ENCODE assay signal across 10 cellular contexts in the genomic region with DNA sequence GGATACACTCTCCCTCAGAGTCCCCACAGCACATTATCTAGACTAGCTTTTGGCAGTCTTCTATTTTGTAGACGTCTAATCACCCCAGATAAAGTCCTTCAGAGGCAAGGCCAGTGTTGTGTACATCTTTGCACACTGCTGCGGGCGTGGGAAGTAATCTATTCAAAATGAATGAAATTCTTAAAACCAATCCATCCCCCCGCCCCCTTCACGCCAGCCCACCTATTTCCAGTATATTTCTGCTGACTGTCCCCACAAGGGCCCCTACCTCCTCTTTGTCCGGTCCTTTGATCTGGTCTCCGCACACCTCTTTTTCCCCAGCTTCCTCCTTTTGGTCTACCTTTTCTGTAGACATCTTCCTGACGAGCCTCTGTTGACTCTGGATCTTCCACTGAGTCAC. TPM values are rescaled to one million over a fixed set of nuclear protein-coding genes. Genes with fewer than 3 reads are reported as not detected.
DNase-seq lines count a peak whose midpoint lies in the region; ATAC-seq, FAIRE-seq and TF ChIP-seq lines count a peak whose summit lies in the region.
"Had no signal": no experiment of that assay in that cellular context is flagged by ENCODE, and none has a peak within 500 bp of the region (broad histone marks: within the 10 kb centered on the region; RNA-seq: fewer than 3 reads in every experiment).

No MANE protein-coding gene starts in this region.

- peak overlapping the region; percentile 88 for H3K4me3 Mint-ChIP-seq in activated CD8-positive, alpha-beta memory T cell treated with anti-CD3 and anti-CD28 coated beads, Interleukin-2, amount 10 ng/mL, durations not matched to agents 7 days and 5 days

- in situ Hi-C loops in GM12878 (cut with MboI): no loop called here

- no peak for TF ChIP-seq POLR2A in GM12878 (IDR thresholded peaks at IDR 0.05; ENCODE audit: low read depth, low read length)

- DNase-seq in activated CD8-positive, alpha-beta memory T cell treated with anti-CD3 and anti-CD28 coated beads, Interleukin-2, amount 10 ng/mL, durations not matched to agents 7 days and 5 days: no peak
- no peak for DNase-seq in activated CD8-positive, alpha-beta memory T cell treated with anti-CD3 and anti-CD28 coated beads, Interleukin-2, amount 50 U/mL, for 48 hours
- DNase-seq in GM12878 (ENCODE audit: low read depth, low spot score) (no peak), lower lobe of right lung (no peak), thoracic aorta (ENCODE audit: low spot score) (no peak), NCI-H1105 treated with DMSO at 0.1 percent for 48 hours (lab: John Stamatoyannopoulos, UW) (no peak), HK-2 (ENCODE audit: unreplicated experiment) (no peak)

- no peak for TF ChIP-seq CTCF in GM12878 (IDR thresholded peaks at IDR 0.05 in 2 of 3, conservative IDR thresholded peaks at IDR 0.05 in 1 of 3; ENCODE audit: control insufficient read depth in 2 of 3, extremely low read depth in 1 of 3, insufficient read depth in 1 of 3, low read depth in 3 of 3, low read length in 3 of 3)
- TF ChIP-seq CTCF in lower lobe of right lung (IDR thresholded peaks at IDR 0.05): no peak
- TF ChIP-seq CTCF in thoracic aorta (IDR thresholded peaks at IDR 0.05): no peak

- peaks cover 18% of the 10 kb centered on the region for H3K36me3 Mint-ChIP-seq in activated CD8-positive, alpha-beta memory T cell treated with anti-CD3 and anti-CD28 coated beads, Interleukin-2, amount 10 ng/mL, durations not matched to agents 7 days and 5 days

- SMC1A ChIA-PET in GM12878 (lab: Charles Lee; ENCODE audit: uncharacterized antibody, unreplicated experiment): interaction anchor here (1.3 to 2.5 kb wide), 3 partner anchors 21 to 115 kb away, joined by 4 to 9 read pairs (median 7); partner anchors contain the start of genes C11orf98, CSKMT, HNRNPUL2 and TTC9C

- H3K79me2 ChIP-seq in GM12878 (ENCODE audit: control insufficient read depth, insufficient read depth, low read length): no peaks in the 10 kb centered on the region

- no peak for ATAC-seq in activated CD8-positive, alpha-beta memory T cell treated with anti-CD3 and anti-CD28 coated beads, Interleukin-2, amount 10 ng/mL, durations not matched to agents 7 days and 5 days
- ATAC-seq in GM12878 (no peak), lower lobe of right lung (no peak), thoracic aorta (ENCODE audit: insufficient number of reproducible peaks, low FRiP score, low read depth) (no peak), HG03469 (IDR thresholded peaks at IDR 0.05; ENCODE audit: unreplicated experiment) (no peak)

- no peaks in the 10 kb centered on the region for H3K9me3 ChIP-seq in GM12878 (replicated peaks; ENCODE audit: control insufficient read depth, insufficient read depth, low read length)
- no peaks in the 10 kb centered on the region for H3K9me3 ChIP-seq in lower lobe of right lung
- H3K9me3 ChIP-seq in thoracic aorta: no peaks in the 10 kb centered on the region

- WGBS in GM12878 (ENCODE audit: insufficient coverage, insufficient replicate concordance, low lambda C conversion rate, missing lambda C conversion rate): 63% methylated on average over 8 of the region's 8 CpGs

- no peaks in the 10 kb centered on the region for H3K9me3 Mint-ChIP-seq in activated CD8-positive, alpha-beta memory T cell treated with anti-CD3 and anti-CD28 coated beads, Interleukin-2, amount 10 ng/mL, durations not matched to agents 7 days and 5 days (ENCODE audit: low read depth)

- H3K4me1 ChIP-seq in GM12878 (ENCODE audit: control insufficient read depth, insufficient read depth, low read length) (peaks cover 29% of the 10 kb centered on the region), lower lobe of right lung (peaks cover 35% of the 10 kb centered on the region), thoracic aorta (ENCODE audit: control insufficient read depth in 1 of 2, low read depth in 2 of 2) (peaks cover 12 to 44% of the 10 kb centered on the region in 2 donors)

- no peak for TF ChIP-seq RAD21 in GM12878 (IDR thresholded peaks at IDR 0.05; ENCODE audit: insufficient read depth, low read depth, low read length)

- no peaks in the 10 kb centered on the region for H3K27me3 Mint-ChIP-seq in activated CD8-positive, alpha-beta memory T cell treated with anti-CD3 and anti-CD28 coated beads, Interleukin-2, amount 10 ng/mL, durations not matched to agents 7 days and 5 days

- H4K20me1 ChIP-seq in GM12878 (ENCODE audit: control insufficient read depth, insufficient read depth): no peaks in the 10 kb centered on the region

- H3K27me3 ChIP-seq in GM12878 (replicated peaks in 1 of 2; ENCODE audit: control insufficient read depth in 2 of 2, insufficient read depth in 2 of 2, low read length in 1 of 2): no peaks in the 10 kb centered on the region
- no peaks in the 10 kb centered on the region for H3K27me3 ChIP-seq in lower lobe of right lung (ENCODE audit: low read depth)
- no peaks in the 10 kb centered on the region for H3K27me3 ChIP-seq in thoracic aorta (replicated peaks; ENCODE audit: insufficient read depth)

- H3K4me3 ChIP-seq in GM12878 (no peak overlapping the region), lower lobe of right lung (peak overlapping the region; percentile 90), thoracic aorta (peak overlapping the region; percentile 82)

- H3K4me1 Mint-ChIP-seq in activated CD8-positive, alpha-beta memory T cell treated with anti-CD3 and anti-CD28 coated beads, Interleukin-2, amount 10 ng/mL, durations not matched to agents 7 days and 5 days: peaks cover 54% of the 10 kb centered on the region

- H3K27ac ChIP-seq in GM12878 (ENCODE audit: control insufficient read depth, insufficient read depth) (no peak overlapping the region), lower lobe of right lung (peak overlapping the region; percentile 91), thoracic aorta (peak overlapping the region; percentile 59 to 62)

- no TSS peak for BruUV-seq in GM12878 (replicated peaks; lab: Mats Ljungman, UMichigan)

- intact Hi-C loops in GM12878 (cut with micrococcal nuclease; ENCODE audit: unreplicated experiment) (loop anchor here (5.0 kb wide), 1 partner anchor 105 kb away; the partner anchor contains the start of gene MTA2), lower lobe of right lung (cut with DNase I) (no loop called here)

- no peak overlapping the region for H3K9ac ChIP-seq in GM12878 (ENCODE audit: control insufficient read depth, insufficient read depth, low read length)

- POLR2A ChIA-PET in GM12878 (lab: Charles Lee): interaction anchor here (0.9 to 7.6 kb wide), 8 partner anchors 20 to 133 kb away, joined by 3 to 79 read pairs (median 7); partner anchors contain the start of genes C11orf98, CSKMT, EEF1G and HNRNPUL2

- peaks cover 12 to 14% of the 10 kb centered on the region in 2 experiments for H3K36me3 ChIP-seq in GM12878 (ENCODE audit: control insufficient read depth in 2 of 2, insufficient read depth in 2 of 2, low read length in 1 of 2)
- H3K36me3 ChIP-seq in lower lobe of right lung: peaks cover 15% of the 10 kb centered on the region
- H3K36me3 ChIP-seq in thoracic aorta: peaks cover 10% of the 10 kb centered on the region

- peak overlapping the region; percentile 92 for H3K4me2 ChIP-seq in GM12878 (ENCODE audit: control insufficient read depth, insufficient read depth)

- RAD21 ChIA-PET in GM12878 (lab: Charles Lee; ENCODE audit: unreplicated experiment): interaction anchor here (1.4 to 2.3 kb wide), 3 partner anchors 65 to 115 kb away, joined by 3 to 6 read pairs (median 6); partner anchors contain the start of genes EML3, TAF6L and TUT1

- FAIRE-seq in GM12878 (lab: Jason Lieb, UNC): no peak
- FAIRE-seq: colon had no signal

- H3K27ac Mint-ChIP-seq in activated CD8-positive, alpha-beta memory T cell treated with anti-CD3 and anti-CD28 coated beads, Interleukin-2, amount 10 ng/mL, durations not matched to agents 7 days and 5 days: peak overlapping the region; percentile 73

- CTCF ChIA-PET in activated CD8-positive, alpha-beta memory T cell treated with anti-CD3 and anti-CD28 coated beads, Interleukin-2, amount 10 ng/mL, durations not matched to agents 7 days and 5 days (lab: Charles Lee): interaction anchor here (0.9 to 6.2 kb wide), 9 partner anchors 9 to 95 kb away, joined by 3 to 44 read pairs (median 4); partner anchors contain the start of genes LRRN4CL, TMEM179B and ZBTB3
- CTCF ChIA-PET in GM12878 (lab: Yijun Ruan, JAX): interaction anchor here (0.7 to 5.0 kb wide), 7 partner anchors 12 to 282 kb away, joined by 3 to 21 read pairs (median 3); partner anchors contain the start of genes HNRNPUL2 and UBXN1

- peak overlapping the region; percentile 70 for H2AFZ ChIP-seq in GM12878 (ENCODE audit: control insufficient read depth, low read depth, low read length)

- no peak for TF ChIP-seq EP300 in GM12878 (IDR thresholded peaks at IDR 0.05; ENCODE audit: borderline replicate concordance in 1 of 2, control insufficient read depth in 1 of 2, low read depth in 2 of 2, low read length in 2 of 2)

RNA-seq across cellular contexts. Expression of gene BSCL2, which starts 0.4 kb away (rescaled TPM):
- 10 to 100 TPM; 24.2 to 29.6 TPM for total RNA-seq in activated CD8-positive, alpha-beta memory T cell treated with anti-CD3 and anti-CD28 coated beads, Interleukin-2, amount 10 ng/mL, durations not matched to agents 7 days and 5 days
- total RNA-seq in GM12878 (2013; cell fraction: nucleolus; rRNA removed): 23.5 and 29.0 TPM in 2 replicates
- total RNA-seq in GM12878 (2014; rRNA removed) (21.7 and 24.3 TPM in 2 replicates), GM12878 (2014; rRNA removed; fragmentation: Illumina TruSeq; extraction: Trizol) (20.3 and 21.5 TPM in 2 replicates), GM12878 (2021) (22.9 and 28.9 TPM in 2 replicates), lower lobe of right lung (87.0 TPM), thoracic aorta (10 to 100 TPM; 14.0 to 50.9 TPM)
- polyA plus RNA-seq in GM12878 (2011; ENCODE audit: low read depth): 39.4 TPM
- polyA plus RNA-seq in GM12878 (2011; rRNA removed) (7.6 and 16.5 TPM in 2 replicates), GM12878 (2014; fragmentation: Illumina TruSeq; extraction: Trizol) (10.6 and 17.1 TPM in 2 replicates), GM12878 (2014; fragmentation: Nextera tagmentation; extraction: Ambion mirVana) (10 to 100 TPM; 12.3 to 34.4 TPM), GM12878 (2014; rRNA removed) (21.9 and 24.2 TPM in 2 replicates), GM12878 (2016; fragmentation: Nextera tagmentation; extraction: Ambion mirVana) (10 to 100 TPM; 55.7 to 57.9 TPM)
- polyA plus RNA-seq in GM12878 (2011; cell fraction: cytosol; rRNA removed): 41.4 and 49.7 TPM in 2 replicates
- 49.3 and 67.8 TPM in 2 replicates for polyA plus RNA-seq in GM12878 (2011; cell fraction: nucleus; rRNA removed)
- 24.7 and 26.2 TPM in 2 replicates for polyA plus RNA-seq in GM12878 (2012)
- polyA minus RNA-seq in GM12878 (2011; rRNA and poly(A)+ RNA removed): 36.9 and 38.8 TPM in 2 replicates
- 12.4 and 22.4 TPM in 2 replicates for polyA minus RNA-seq in GM12878 (2011; cell fraction: cytosol; rRNA and poly(A)+ RNA removed)
- polyA minus RNA-seq in GM12878 (2011; cell fraction: nucleus; rRNA and poly(A)+ RNA removed): 15.7 and 30.1 TPM in 2 replicates

RNA-seq across cellular contexts. Expression of gene GNG3, which starts 0.6 kb away (rescaled TPM):
- not detected for total RNA-seq in activated CD8-positive, alpha-beta memory T cell treated with anti-CD3 and anti-CD28 coated beads, Interleukin-2, amount 10 ng/mL, durations not matched to agents 7 days and 5 days
- total RNA-seq in GM12878 (2013; cell fraction: nucleolus; rRNA removed): not detected in 2 replicates
- not detected in 2 replicates for total RNA-seq in GM12878 (2014; rRNA removed)
- total RNA-seq in GM12878 (2014; rRNA removed; fragmentation: Illumina TruSeq; extraction: Trizol): not detected in 2 replicates
- not detected in 2 replicates for total RNA-seq in GM12878 (2021)
- polyA plus RNA-seq in GM12878 (2011; ENCODE audit: low read depth): 0.81 TPM
- not detected in 2 replicates for polyA plus RNA-seq in GM12878 (2011; rRNA removed)
- polyA plus RNA-seq in GM12878 (2011; cell fraction: cytosol; rRNA removed): 0.10 TPM in 1 of 2 replicates, not detected in the other
- 0.13 TPM in 1 of 2 replicates, not detected in the other for polyA plus RNA-seq in GM12878 (2011; cell fraction: nucleus; rRNA removed)
- 0.18 and 0.55 TPM in 2 replicates for polyA plus RNA-seq in GM12878 (2012)
- polyA plus RNA-seq in GM12878 (2014; fragmentation: Illumina TruSeq; extraction: Trizol): 0.57 TPM in 1 of 2 replicates, not detected in the other
- under 1 TPM; 0.27 to 0.42 TPM for polyA plus RNA-seq in GM12878 (2014; fragmentation: Nextera tagmentation; extraction: Ambion mirVana)
- polyA plus RNA-seq in GM12878 (2014; rRNA removed): not detected in 2 replicates
- under 1 TPM; 0.62 to 0.83 TPM for polyA plus RNA-seq in GM12878 (2016; fragmentation: Nextera tagmentation; extraction: Ambion mirVana)
- not detected in 2 replicates for polyA minus RNA-seq in GM12878 (2011; rRNA and poly(A)+ RNA removed)
- not detected in 2 replicates for polyA minus RNA-seq in GM12878 (2011; cell fraction: cytosol; rRNA and poly(A)+ RNA removed)
- polyA minus RNA-seq in GM12878 (2011; cell fraction: nucleus; rRNA and poly(A)+ RNA removed): not detected in 2 replicates
- not detected for total RNA-seq in lower lobe of right lung
- not detected for total RNA-seq in thoracic aorta
- polyA plus RNA-seq: BJ had no signal

RNA-seq across cellular contexts. Expression of gene LRRN4CL, which starts 17.5 kb away (rescaled TPM):
- under 1 TPM; 0.14 to 0.15 TPM for total RNA-seq in activated CD8-positive, alpha-beta memory T cell treated with anti-CD3 and anti-CD28 coated beads, Interleukin-2, amount 10 ng/mL, durations not matched to agents 7 days and 5 days
- total RNA-seq in GM12878 (2013; cell fraction: nucleolus; rRNA removed): 0.24 TPM in 1 of 2 replicates, not detected in the other
- total RNA-seq in GM12878 (2014; rRNA removed) (0.05 and 0.06 TPM in 2 replicates), GM12878 (2014; rRNA removed; fragmentation: Illumina TruSeq; extraction: Trizol) (not detected in 2 replicates), GM12878 (2021) (not detected in 2 replicates), lower lobe of right lung (3.4 TPM), thoracic aorta (10 to 100 TPM; 10.5 to 22.5 TPM)
- not detected for polyA plus RNA-seq in GM12878 (2011; ENCODE audit: low read depth)
- polyA plus RNA-seq in GM12878 (2011; rRNA removed) (not detected in 2 replicates), GM12878 (2014; fragmentation: Illumina TruSeq; extraction: Trizol) (0.01 TPM in 1 of 2 replicates, not detected in the other), GM12878 (2014; fragmentation: Nextera tagmentation; extraction: Ambion mirVana) (not detected), GM12878 (2014; rRNA removed) (not detected in 2 replicates), GM12878 (2016; fragmentation: Nextera tagmentation; extraction: Ambion mirVana) (not detected)
- not detected in 2 replicates for polyA plus RNA-seq in GM12878 (2011; cell fraction: cytosol; rRNA removed)
- 0.04 and 0.18 TPM in 2 replicates for polyA plus RNA-seq in GM12878 (2011; cell fraction: nucleus; rRNA removed)
- not detected in 2 replicates for polyA plus RNA-seq in GM12878 (2012)
- polyA minus RNA-seq in GM12878 (2011; rRNA and poly(A)+ RNA removed): 0.10 TPM in 1 of 2 replicates, not detected in the other
- not detected in 2 replicates for polyA minus RNA-seq in GM12878 (2011; cell fraction: cytosol; rRNA and poly(A)+ RNA removed)
- polyA minus RNA-seq in GM12878 (2011; cell fraction: nucleus; rRNA and poly(A)+ RNA removed): 0.36 and 0.67 TPM in 2 replicates

RNA-seq across cellular contexts. Expression of gene HNRNPUL2, which starts 20.4 kb away (rescaled TPM):
- total RNA-seq in activated CD8-positive, alpha-beta memory T cell treated with anti-CD3 and anti-CD28 coated beads, Interleukin-2, amount 10 ng/mL, durations not matched to agents 7 days and 5 days: 10 to 100 TPM; 61.6 to 66.6 TPM
- 50.6 and 53.9 TPM in 2 replicates for total RNA-seq in GM12878 (2013; cell fraction: nucleolus; rRNA removed)
- total RNA-seq in GM12878 (2014; rRNA removed) (6.6 and 8.8 TPM in 2 replicates), GM12878 (2014; rRNA removed; fragmentation: Illumina TruSeq; extraction: Trizol) (21.1 and 22.7 TPM in 2 replicates), GM12878 (2021) (47.9 and 50.5 TPM in 2 replicates), lower lobe of right lung (46.1 TPM), thoracic aorta (10 to 100 TPM; 21.3 to 41.8 TPM)
- 27.5 TPM for polyA plus RNA-seq in GM12878 (2011; ENCODE audit: low read depth)
- polyA plus RNA-seq in GM12878 (2011; rRNA removed) (23.7 and 29.8 TPM in 2 replicates), GM12878 (2014; fragmentation: Illumina TruSeq; extraction: Trizol) (72.2 and 73.7 TPM in 2 replicates), GM12878 (2014; fragmentation: Nextera tagmentation; extraction: Ambion mirVana) (1 to 10 TPM; 1.6 to 7.4 TPM), GM12878 (2014; rRNA removed) (39.9 and 43.9 TPM in 2 replicates), GM12878 (2016; fragmentation: Nextera tagmentation; extraction: Ambion mirVana) (1 to 10 TPM; 2.6 to 2.7 TPM)
- 15.8 and 19.0 TPM in 2 replicates for polyA plus RNA-seq in GM12878 (2011; cell fraction: cytosol; rRNA removed)
- polyA plus RNA-seq in GM12878 (2011; cell fraction: nucleus; rRNA removed): 27.0 and 40.2 TPM in 2 replicates
- polyA plus RNA-seq in GM12878 (2012): 52.9 and 61.7 TPM in 2 replicates
- polyA minus RNA-seq in GM12878 (2011; rRNA and poly(A)+ RNA removed): 23.3 and 25.3 TPM in 2 replicates
- polyA minus RNA-seq in GM12878 (2011; cell fraction: cytosol; rRNA and poly(A)+ RNA removed): 10.6 and 13.2 TPM in 2 replicates
- 13.5 and 26.4 TPM in 2 replicates for polyA minus RNA-seq in GM12878 (2011; cell fraction: nucleus; rRNA and poly(A)+ RNA removed)

RNA-seq across cellular contexts. Expression of gene TTC9C, which starts 21.4 kb away (rescaled TPM):
- 10 to 100 TPM; 47.5 to 49.2 TPM for total RNA-seq in activated CD8-positive, alpha-beta memory T cell treated with anti-CD3 and anti-CD28 coated beads, Interleukin-2, amount 10 ng/mL, durations not matched to agents 7 days and 5 days
- 37.4 and 54.4 TPM in 2 replicates for total RNA-seq in GM12878 (2013; cell fraction: nucleolus; rRNA removed)
- total RNA-seq in GM12878 (2014; rRNA removed) (51.6 and 55.5 TPM in 2 replicates), GM12878 (2014; rRNA removed; fragmentation: Illumina TruSeq; extraction: Trizol) (45.3 and 52.5 TPM in 2 replicates), GM12878 (2021) (40.4 and 42.0 TPM in 2 replicates), lower lobe of right lung (24.3 TPM), thoracic aorta (10 to 100 TPM in 1 of 2 donors, 1 to 10 TPM in 1; 9.1 to 14.5 TPM)
- 24.2 TPM for polyA plus RNA-seq in GM12878 (2011; ENCODE audit: low read depth)
- polyA plus RNA-seq in GM12878 (2011; rRNA removed) (62.9 and 71.2 TPM in 2 replicates), GM12878 (2014; fragmentation: Illumina TruSeq; extraction: Trizol) (53.6 and 62.0 TPM in 2 replicates), GM12878 (2014; fragmentation: Nextera tagmentation; extraction: Ambion mirVana) (10 to 100 TPM; 60.9 to 72.3 TPM), GM12878 (2014; rRNA removed) (47.1 and 47.3 TPM in 2 replicates), GM12878 (2016; fragmentation: Nextera tagmentation; extraction: Ambion mirVana) (10 to 100 TPM; 48.7 to 49.2 TPM)
- polyA plus RNA-seq in GM12878 (2011; cell fraction: cytosol; rRNA removed): 53.8 and 56.3 TPM in 2 replicates
- polyA plus RNA-seq in GM12878 (2011; cell fraction: nucleus; rRNA removed): 39.6 and 50.1 TPM in 2 replicates
- polyA plus RNA-seq in GM12878 (2012): 42.2 and 55.8 TPM in 2 replicates
- 29.7 and 41.3 TPM in 2 replicates for polyA minus RNA-seq in GM12878 (2011; rRNA and poly(A)+ RNA removed)
- polyA minus RNA-seq in GM12878 (2011; cell fraction: cytosol; rRNA and poly(A)+ RNA removed): 15.9 and 18.3 TPM in 2 replicates
- polyA minus RNA-seq in GM12878 (2011; cell fraction: nucleus; rRNA and poly(A)+ RNA removed): 11.4 and 18.6 TPM in 2 replicates
